10 cellular contexts compared by ENCODE assay signal in genomic region chr7:143622130-143622529, GRCh38. TPM values are rescaled to one million over a fixed set of nuclear protein-coding genes. Genes with fewer than 3 reads are reported as not detected.
A peak's percentile ranks its signal among the peaks of the same experiment; 100 is the strongest.
DNase-seq lines count a peak whose midpoint lies in the region; ATAC-seq lines count a peak whose summit lies in the region.
"Not testable (repeated sequence)": the region's sequence is repeated elsewhere in the genome, so short reads cannot be mapped to it uniquely, and the experiment has no call there.
"Had no signal": no experiment of that assay in that cellular context is flagged by ENCODE, and none has a peak within 500 bp of the region (broad histone marks: within the 10 kb centered on the region; RNA-seq: fewer than 3 reads in every experiment).

No MANE protein-coding gene starts in this region.

- H3K36me3 Mint-ChIP-seq in activated T-cell treated with anti-CD3 and anti-CD28 coated beads, Interleukin-2, amount 50 U/mL, for 4 hours (ENCODE audit: insufficient read depth); stimulated activated effector memory CD8-positive, alpha-beta T cell treated with anti-CD3 and anti-CD28 coated beads, Interleukin-12 subunit alpha, Interleukin-12 subunit beta, amount 100 ng/mL, for 72 hours: not testable (repeated sequence)

- not testable (repeated sequence) for DNase-seq in activated T-cell treated with anti-CD3 and anti-CD28 coated beads, Interleukin-2, amount 50 U/mL, for 4 hours; stimulated activated effector memory CD8-positive, alpha-beta T cell treated with anti-CD3 and anti-CD28 coated beads, Interleukin-12 subunit alpha, Interleukin-12 subunit beta, amount 100 ng/mL, for 72 hours (ENCODE audit: low spot score in 2 of 2)

- H3K4me3 Mint-ChIP-seq in activated T-cell treated with anti-CD3 and anti-CD28 coated beads, Interleukin-2, amount 50 U/mL, for 4 hours; stimulated activated effector memory CD8-positive, alpha-beta T cell treated with anti-CD3 and anti-CD28 coated beads, Interleukin-12 subunit alpha, Interleukin-12 subunit beta, amount 100 ng/mL, for 72 hours: not testable (repeated sequence)

- peak; percentile 33 for ATAC-seq in GM18511 (IDR thresholded peaks at IDR 0.05; ENCODE audit: unreplicated experiment)
- ATAC-seq in GM19351 (IDR thresholded peaks at IDR 0.05; ENCODE audit: unreplicated experiment): peak; percentile 31
- peak; percentile 30 for ATAC-seq in GM21528 (IDR thresholded peaks at IDR 0.05; ENCODE audit: low FRiP score, unreplicated experiment)
- peak; percentile 24 for ATAC-seq in HG02763 (IDR thresholded peaks at IDR 0.05; ENCODE audit: unreplicated experiment)
- peak; percentile 19 for ATAC-seq in HG03095 (IDR thresholded peaks at IDR 0.05; ENCODE audit: unreplicated experiment)
- peak; percentile 31 for ATAC-seq in HG03469 (IDR thresholded peaks at IDR 0.05; ENCODE audit: unreplicated experiment)
- peak; percentile 26 to 29 for ATAC-seq in activated T-cell treated with anti-CD3 and anti-CD28 coated beads, Interleukin-2, amount 50 U/mL, for 4 hours
- peak; percentile 47 for ATAC-seq in stimulated activated effector memory CD8-positive, alpha-beta T cell treated with anti-CD3 and anti-CD28 coated beads, Interleukin-12 subunit alpha, Interleukin-12 subunit beta, amount 100 ng/mL, for 72 hours

- H3K27me3 Mint-ChIP-seq in activated T-cell treated with anti-CD3 and anti-CD28 coated beads, Interleukin-2, amount 50 U/mL, for 4 hours (ENCODE audit: low read depth): not testable (repeated sequence)

- H3K9me3 Mint-ChIP-seq in activated T-cell treated with anti-CD3 and anti-CD28 coated beads, Interleukin-2, amount 50 U/mL, for 4 hours; stimulated activated effector memory CD8-positive, alpha-beta T cell treated with anti-CD3 and anti-CD28 coated beads, Interleukin-12 subunit alpha, Interleukin-12 subunit beta, amount 100 ng/mL, for 72 hours: not testable (repeated sequence)

- H3K27ac Mint-ChIP-seq in stimulated activated effector memory CD8-positive, alpha-beta T cell treated with anti-CD3 and anti-CD28 coated beads, Interleukin-12 subunit alpha, Interleukin-12 subunit beta, amount 100 ng/mL, for 72 hours: not testable (repeated sequence)

- not testable (repeated sequence) for H3K4me1 Mint-ChIP-seq in activated T-cell treated with anti-CD3 and anti-CD28 coated beads, Interleukin-2, amount 50 U/mL, for 4 hours (ENCODE audit: low read depth); stimulated activated effector memory CD8-positive, alpha-beta T cell treated with anti-CD3 and anti-CD28 coated beads, Interleukin-12 subunit alpha, Interleukin-12 subunit beta, amount 100 ng/mL, for 72 hours

RNA-seq across cellular contexts. Expression of gene TCAF2, which starts 1.4 kb away (rescaled TPM):
- 10 to 100 TPM; 19.7 to 25.6 (median 21.9) TPM for total RNA-seq in activated T-cell treated with anti-CD3 and anti-CD28 coated beads, Interleukin-2, amount 50 U/mL, for 4 hours

RNA-seq across cellular contexts. Expression of gene CTAGE15, which starts 50.5 kb away (rescaled TPM):
- under 1 TPM in 1 of 3 donors, not detected in 2; 0.63 TPM for total RNA-seq in activated T-cell treated with anti-CD3 and anti-CD28 coated beads, Interleukin-2, amount 50 U/mL, for 4 hours
- total RNA-seq: adrenal gland, neural crest cell had no signal
